ENCODE assay signal across 8 cellular contexts in the genomic region with DNA sequence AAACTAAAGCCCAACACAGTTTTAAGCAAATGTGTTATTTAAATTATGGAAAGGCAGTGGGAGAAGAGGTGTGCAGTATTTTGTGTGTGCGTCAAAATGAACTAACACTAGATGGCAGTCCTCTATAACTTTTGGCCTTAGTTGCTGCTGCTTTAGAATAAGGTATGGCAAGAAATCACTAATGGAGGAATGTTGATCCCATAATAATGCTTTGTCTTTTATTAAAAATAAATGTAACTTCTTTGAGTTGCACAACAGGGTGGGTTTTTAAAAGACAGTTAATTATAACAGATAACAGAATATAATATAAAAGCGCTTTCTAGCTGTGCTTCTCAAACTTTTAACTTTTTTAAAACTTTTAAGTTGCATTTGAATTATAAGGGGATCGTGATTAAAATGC. TPM values are rescaled to one million over a fixed set of nuclear protein-coding genes. Genes with fewer than 3 reads are reported as not detected.
DNase-seq lines count a peak whose midpoint lies in the region; ATAC-seq and TF ChIP-seq lines count a peak whose summit lies in the region.

No MANE protein-coding gene starts in this region.

- no peaks in the 10 kb centered on the region for H3K9me2 ChIP-seq in Karpas-422 (replicated peaks; ENCODE audit: insufficient read depth, low read length)

- peak; percentile 83 for TF ChIP-seq CTCF in RWPE1 (conservative IDR thresholded peaks at IDR 0.05; ENCODE audit: low read depth)
- peak in 2 of 3 donors; percentile 25 to 42 for TF ChIP-seq CTCF in ovary (IDR thresholded peaks at IDR 0.05)

- no peaks in the 10 kb centered on the region for H3K79me2 ChIP-seq in Karpas-422 (ENCODE audit: low read length)

- H3K27ac ChIP-seq in Karpas-422 (ENCODE audit: low read length) (no peak overlapping the region), RWPE1 (no peak overlapping the region), ovary (no peak overlapping the region)

- H3K36me3 ChIP-seq in Karpas-422 (ENCODE audit: insufficient read depth, low read length) (no peaks in the 10 kb centered on the region), ovary (no peaks in the 10 kb centered on the region)

- no peak for TF ChIP-seq EP300 in ovary (IDR thresholded peaks at IDR 0.05)

- no peak overlapping the region for H3K9ac ChIP-seq in Karpas-422 (ENCODE audit: low read length)

- intact Hi-C loops in ovary (cut with DNase I), result no loop called here

- H2AFZ ChIP-seq in Karpas-422 (ENCODE audit: low read length), result no peak overlapping the region

- H3K27me3 ChIP-seq in Karpas-422 (ENCODE audit: low read length), result no peaks in the 10 kb centered on the region
- H3K27me3 ChIP-seq in ovary, result no peaks in the 10 kb centered on the region

- H3K4me1 ChIP-seq in Karpas-422 (ENCODE audit: low read length), result no peaks in the 10 kb centered on the region
- H3K4me1 ChIP-seq in ovary (ENCODE audit: insufficient read depth), result no peaks in the 10 kb centered on the region

- CTCF ChIA-PET in RWPE1 (lab: Yijun Ruan, JAX), result interaction anchor here (0.6 to 1.0 kb wide), 8 partner anchors 14 to 754 kb away, joined by 3 to 4 read pairs (median 3); no protein-coding TSS in a partner anchor

- TF ChIP-seq POLR2A in ovary (IDR thresholded peaks at IDR 0.05), result no peak

- peak; percentile 80 for ATAC-seq in GM21619 (IDR thresholded peaks at IDR 0.05; ENCODE audit: unreplicated experiment)

- 62 to 67% (median 66%) methylated on average over 3 of the region's 3 CpGs for WGBS in ovary, 3 donors

- POLR2A ChIA-PET in RWPE1 (lab: Yijun Ruan, JAX; ENCODE audit: low non-redundant PET), result no interaction called here

- H4K20me1 ChIP-seq in Karpas-422 (ENCODE audit: insufficient read depth, low read depth, low read length), result no peaks in the 10 kb centered on the region

- H3K4me3 ChIP-seq in Karpas-422 (ENCODE audit: low read length) (no peak overlapping the region), ovary (no peak overlapping the region)

- peak; percentile 72 for DNase-seq in ELR (ENCODE audit: low read depth)
- DNase-seq in Karpas-422, result peak; percentile 79
- peak; percentile 43 for DNase-seq in RWPE1 (ENCODE audit: low spot score)
- DNase-seq in fibroblast of gingiva (ENCODE audit: low read depth), result peak; percentile 34
- no peak for DNase-seq in ovary
- DNase-seq in stimulated activated CD4-positive, alpha-beta T cell treated with anti-CD3 and anti-CD28 coated beads, Interleukin-1b, Interleukin-23, amount 100 ng/mL, for 48 hours, result no peak
- no peak for DNase-seq in activated naive CD4-positive, alpha-beta T cell (lab: John Stamatoyannopoulos, UW)

- H3K9me3 ChIP-seq in Karpas-422 (ENCODE audit: low read length) (no peaks in the 10 kb centered on the region), ovary (no peaks in the 10 kb centered on the region)

- H3K4me2 ChIP-seq in Karpas-422 (ENCODE audit: low read depth, low read length, poor library complexity, severe bottlenecking), result no peak overlapping the region

RNA-seq across cellular contexts. Expression of a gene that starts 56.4 kb away (rescaled TPM):
- total RNA-seq in Karpas-422 (2014; rRNA removed; shearing (Covaris generic); ENCODE audit: low replicate concordance), result 10.4 and 13.0 TPM in 2 replicates
- 10 to 100 TPM; 28.7 to 42.0 (median 33.7) TPM for total RNA-seq in ovary
- 1 to 10 TPM; 8.1 to 9.5 TPM for polyA plus RNA-seq in ovary

Comparison
In these comparisons a context has a peak if more than half of its experiments do, and no peak if none do; other contexts are left out.
1. DNase-seq: peak in ELR (single experiment), Karpas-422 (single experiment), RWPE1 (single experiment) and fibroblast of gingiva (single experiment); none in ovary (0 of 5), stimulated activated CD4-positive, alpha-beta T cell treated with anti-CD3 and anti-CD28 coated beads, Interleukin-1b, Interleukin-23, amount 100 ng/mL, for 48 hours (single experiment) and activated naive CD4-positive, alpha-beta T cell (0 of 4).